ENCODE assay signal across 22 cellular contexts in genomic region chr6:157516319-157517026, GRCh38.
DNase-seq lines count a peak whose midpoint lies in the region; ATAC-seq and TF ChIP-seq lines count a peak whose summit lies in the region.
"Had no signal": no experiment of that assay in that cellular context is flagged by ENCODE, and none has a peak within 500 bp of the region (broad histone marks: within the 10 kb centered on the region; RNA-seq: fewer than 3 reads in every experiment).

No MANE protein-coding gene starts in this region.

- CTCF ChIA-PET in CD8-positive, alpha-beta memory T cell (lab: Charles Lee): no interaction called here
- CTCF ChIA-PET in MCF 10A (lab: Yijun Ruan, JAX): no interaction called here
- CTCF ChIA-PET in activated naive CD4-positive, alpha-beta T cell treated with anti-CD3 and anti-CD28 coated beads, Interleukin-2, amount 10 ng/mL, durations not matched to agents 7 days and 5 days (lab: Charles Lee): no interaction called here

- peak overlapping the region; percentile 78 for H3K27ac ChIP-seq in CD8-positive, alpha-beta memory T cell (ENCODE audit: low read depth, low read length)
- H3K27ac ChIP-seq: A549, PC-9 had no signal

- ATAC-seq in GM18907 (IDR thresholded peaks at IDR 0.05; ENCODE audit: unreplicated experiment) (peak; percentile 71), HG03139 (IDR thresholded peaks at IDR 0.05; ENCODE audit: unreplicated experiment) (peak; percentile 73), Right ventricle myocardium inferior (no peak)
- ATAC-seq: A549, GM23338, SK-N-SH treated with all-trans-retinoic acid at 6 μM for 48 hours had no signal

- H3K27me3 ChIP-seq in CD8-positive, alpha-beta memory T cell (ENCODE audit: insufficient read depth, low read length, poor library complexity, severe bottlenecking): no peaks in the 10 kb centered on the region
- H3K27me3 ChIP-seq: BE2C had no signal

- H3K4me1 ChIP-seq in CD8-positive, alpha-beta memory T cell (ENCODE audit: insufficient read depth, low read length): no peaks in the 10 kb centered on the region
- H3K4me1 ChIP-seq: HAP-1 had no signal

- no peak overlapping the region for H3K4me3 ChIP-seq in CD8-positive, alpha-beta memory T cell (ENCODE audit: low read length)
- H3K4me3 ChIP-seq: A549, GM23338, HAP-1, PC-9 had no signal

- no peaks in the 10 kb centered on the region for H3K36me3 Mint-ChIP-seq in CD8-positive, alpha-beta memory T cell
- H3K36me3 Mint-ChIP-seq in MCF 10A (ENCODE audit: insufficient read depth, unreplicated experiment): no peaks in the 10 kb centered on the region
- no peaks in the 10 kb centered on the region for H3K36me3 Mint-ChIP-seq in activated naive CD4-positive, alpha-beta T cell treated with anti-CD3 and anti-CD28 coated beads, Interleukin-2, amount 10 ng/mL, durations not matched to agents 7 days and 5 days

- H3K4me1 Mint-ChIP-seq in CD8-positive, alpha-beta memory T cell: peaks cover 0 to 4% (median 1%) of the 10 kb centered on the region in 3 donors
- peaks cover 8% of the 10 kb centered on the region for H3K4me1 Mint-ChIP-seq in MCF 10A (ENCODE audit: insufficient read depth, unreplicated experiment)
- H3K4me1 Mint-ChIP-seq in activated naive CD4-positive, alpha-beta T cell treated with anti-CD3 and anti-CD28 coated beads, Interleukin-2, amount 10 ng/mL, durations not matched to agents 7 days and 5 days: no peaks in the 10 kb centered on the region

- TF ChIP-seq CTCF in MCF 10A (IDR thresholded peaks at IDR 0.05; ENCODE audit: unreplicated experiment): no peak

- H3K27ac Mint-ChIP-seq in CD8-positive, alpha-beta memory T cell: peak overlapping the region in 1 of 8 donors; percentile 56
- no peak overlapping the region for H3K27ac Mint-ChIP-seq in MCF 10A (ENCODE audit: low read depth, unreplicated experiment)
- H3K27ac Mint-ChIP-seq in activated naive CD4-positive, alpha-beta T cell treated with anti-CD3 and anti-CD28 coated beads, Interleukin-2, amount 10 ng/mL, durations not matched to agents 7 days and 5 days: no peak overlapping the region
- H3K27ac Mint-ChIP-seq: GM23338 had no signal

- no peak for DNase-seq in CD8-positive, alpha-beta memory T cell
- DNase-seq in kidney tubule cell (ENCODE audit: low spot score) (peak; percentile 71), MCF 10A (ENCODE audit: unreplicated experiment) (no peak), Right ventricle myocardium inferior (ENCODE audit: missing footprints) (no peak)
- DNase-seq in activated naive CD4-positive, alpha-beta T cell treated with anti-CD3 and anti-CD28 coated beads, Interleukin-2, amount 10 ng/mL, durations not matched to agents 7 days and 5 days: no peak
- DNase-seq: BE2C, Caco-2, MM.1S, NCI-H1048, NCI-H1417 treated with DMSO at 0.1 percent for 48 hours, NCI-H187, NCI-H446 treated with DMSO at 0.1 percent for 48 hours, NCI-H526 treated with DMSO at 0.1 percent for 48 hours, PC-9, RPMI8226, SIG-M5 had no signal

- H3K27me3 Mint-ChIP-seq in CD8-positive, alpha-beta memory T cell: peaks cover 0 to 1% of the 10 kb centered on the region in 2 donors
- no peaks in the 10 kb centered on the region for H3K27me3 Mint-ChIP-seq in MCF 10A (ENCODE audit: insufficient read depth, unreplicated experiment)
- peaks cover 4% of the 10 kb centered on the region for H3K27me3 Mint-ChIP-seq in activated naive CD4-positive, alpha-beta T cell treated with anti-CD3 and anti-CD28 coated beads, Interleukin-2, amount 10 ng/mL, durations not matched to agents 7 days and 5 days

- no peak overlapping the region for H3K4me3 Mint-ChIP-seq in CD8-positive, alpha-beta memory T cell
- no peak overlapping the region for H3K4me3 Mint-ChIP-seq in MCF 10A (ENCODE audit: unreplicated experiment)
- no peak overlapping the region for H3K4me3 Mint-ChIP-seq in activated naive CD4-positive, alpha-beta T cell treated with anti-CD3 and anti-CD28 coated beads, Interleukin-2, amount 10 ng/mL, durations not matched to agents 7 days and 5 days
- H3K4me3 Mint-ChIP-seq: GM23338 had no signal

- H3K9me3 ChIP-seq in CD8-positive, alpha-beta memory T cell (ENCODE audit: low read length): no peaks in the 10 kb centered on the region
- H3K9me3 ChIP-seq: A549, BE2C, Caco-2, HAP-1 had no signal

- intact Hi-C loops in MCF 10A (cut with micrococcal nuclease): no loop called here
- intact Hi-C loops in Right ventricle myocardium inferior (cut with DNase I): no loop called here

- no TSS peak for BruUV-seq in MCF 10A (replicated peaks; lab: Mats Ljungman, UMichigan)

- H3K9me3 Mint-ChIP-seq in CD8-positive, alpha-beta memory T cell: no peaks in the 10 kb centered on the region
- H3K9me3 Mint-ChIP-seq in MCF 10A (ENCODE audit: unreplicated experiment): no peaks in the 10 kb centered on the region
- no peaks in the 10 kb centered on the region for H3K9me3 Mint-ChIP-seq in activated naive CD4-positive, alpha-beta T cell treated with anti-CD3 and anti-CD28 coated beads, Interleukin-2, amount 10 ng/mL, durations not matched to agents 7 days and 5 days
- H3K9me3 Mint-ChIP-seq: GM23338 had no signal

- POLR2A ChIA-PET in CD8-positive, alpha-beta memory T cell (lab: Charles Lee): no interaction called here
- POLR2A ChIA-PET in MCF 10A (lab: Yijun Ruan, JAX): no interaction called here

- no peaks in the 10 kb centered on the region for H3K36me3 ChIP-seq in CD8-positive, alpha-beta memory T cell (ENCODE audit: insufficient read depth, low read length)
- H3K36me3 ChIP-seq: BE2C, HAP-1 had no signal
